18 cellular contexts compared by ENCODE assay signal in the genomic region with DNA sequence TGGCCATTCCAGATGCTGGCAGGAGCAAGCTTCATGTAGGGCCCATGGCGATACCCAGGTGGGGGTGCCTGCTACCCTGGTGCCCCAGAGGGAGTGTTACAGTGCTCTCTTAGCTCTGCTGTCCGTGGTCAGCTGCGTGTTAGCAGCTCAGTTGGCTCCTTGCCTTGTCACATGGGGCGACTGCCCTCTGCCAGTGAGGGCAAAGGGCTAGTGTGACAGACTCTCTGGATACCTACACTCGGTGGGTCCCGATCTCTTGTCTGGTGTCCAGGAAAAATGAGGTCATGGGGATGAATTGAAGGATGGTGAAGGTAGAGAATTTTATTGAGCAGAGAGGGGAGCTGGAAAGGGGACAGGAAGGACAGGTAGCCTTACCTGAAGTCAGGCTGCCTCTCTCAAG.
"Had no signal": no experiment of that assay in that cellular context is flagged by ENCODE, and none has a peak within 500 bp of the region (broad histone marks: within the 10 kb centered on the region; RNA-seq: fewer than 3 reads in every experiment).

No MANE protein-coding gene starts in this region.

- H3K36me3 ChIP-seq: left lung, spleen, thoracic aorta, upper lobe of left lung, WERI-Rb-1 had no signal

- H3K9me3 ChIP-seq: left lung, spleen, thoracic aorta, upper lobe of left lung had no signal

- H3K4me2 ChIP-seq: hepatocyte had no signal

- H3K79me2 ChIP-seq: hepatocyte had no signal

- H3K27me3 ChIP-seq: hepatocyte, left lung, upper lobe of left lung had no signal

- H3K27ac ChIP-seq: hepatocyte, left lung, spleen, thoracic aorta, upper lobe of left lung, WERI-Rb-1 had no signal

- DNase-seq: activated CD4-positive, alpha-beta T cell treated with anti-CD3 and anti-CD28 coated beads, Interleukin-2, amount 50 U/mL, for 4 hours; activated naive CD4-positive, alpha-beta T cell treated with Interleukin-2 at 50 U/mL for 16 hours; activated naive CD8-positive, alpha-beta T cell treated with anti-CD3 and anti-CD28 coated beads, Interleukin-2, amount 10 ng/mL, durations not matched to agents 7 days and 5 days; activated T-cell treated with anti-CD3 and anti-CD28 coated beads, Interleukin-2, amount 50 U/mL, for 48 hours; amniotic stem cell; cortex of kidney; foreskin fibroblast; immature natural killer cell; left lung; nucleus accumbens; spleen; stimulated activated CD4-positive, alpha-beta T cell treated with anti-CD3 and anti-CD28 coated beads, Interleukin-4, amount 100 ng/mL, for 1 hour; stimulated activated naive CD4-positive, alpha-beta T cell treated with Interleukin-2 at 50 U/mL for 16 hours; T-cell; upper lobe of left lung; WERI-Rb-1 had no signal

- ATAC-seq: left lung, T-cell had no signal

- H3K4me1 ChIP-seq: left lung, spleen, upper lobe of left lung had no signal

- H2AFZ ChIP-seq: hepatocyte had no signal

- H3K4me3 ChIP-seq: hepatocyte, left lung, spleen, thoracic aorta, upper lobe of left lung had no signal
